9 cellular contexts compared by ENCODE assay signal in genomic region chr3:197458179-197458707, GRCh38.
DNase-seq lines count a peak whose midpoint lies in the region; ATAC-seq, FAIRE-seq and TF ChIP-seq lines count a peak whose summit lies in the region.
"Had no signal": no experiment of that assay in that cellular context is flagged by ENCODE, and none has a peak within 500 bp of the region (broad histone marks: within the 10 kb centered on the region; RNA-seq: fewer than 3 reads in every experiment).

No MANE protein-coding gene starts in this region.

- no peaks in the 10 kb centered on the region for H3K27me3 ChIP-seq in foreskin keratinocyte
- H3K27me3 ChIP-seq in tibial artery = no peaks in the 10 kb centered on the region

- H3K27ac ChIP-seq in foreskin keratinocyte = no peak overlapping the region
- H3K27ac ChIP-seq in tibial artery = no peak overlapping the region

- peaks cover 2% of the 10 kb centered on the region for H3K36me3 Mint-ChIP-seq in T-helper 2 cell treated with Interferon-gamma antibody and Interleukin-4, amounts not matched to agents 5 μg/mL and 100 μg/mL, for 36 hours (ENCODE audit: low read depth)

- no peak overlapping the region for H3K4me3 ChIP-seq in tibial artery

- intact Hi-C loops in left ventricle myocardium superior (cut with micrococcal nuclease) = loop anchor here (10.0 kb wide), 1 partner anchor 203 kb away; no protein-coding TSS in a partner anchor
- intact Hi-C loops in left cardiac atrium (cut with DNase I) = loop anchor here (5.0 to 10.0 kb wide), 3 partner anchors 161 to 233 kb away; partner anchors contain the start of gene DLG1 (in 1 of the 2)
- intact Hi-C loops in tibial artery (cut with DNase I; ENCODE audit: low total_unique reads) = no loop called here

- H3K9me3 Mint-ChIP-seq in T-helper 2 cell treated with Interferon-gamma antibody and Interleukin-4, amounts not matched to agents 5 μg/mL and 100 μg/mL, for 36 hours = no peaks in the 10 kb centered on the region

- H3K36me3 ChIP-seq in tibial artery = no peaks in the 10 kb centered on the region

- DNase-seq in left ventricle myocardium superior (peak; percentile 41), left cardiac atrium (no peak), foreskin keratinocyte (peak in 1 of 2 donors; percentile 38), urothelium cell line (ENCODE audit: low spot score) (peak; percentile 33), tibial artery (no peak)
- DNase-seq in T-helper 2 cell treated with Interferon-gamma antibody and Interleukin-4, amounts not matched to agents 5 μg/mL and 100 μg/mL, for 36 hours (ENCODE audit: low spot score) = no peak
- DNase-seq: Caco-2 had no signal

- peaks cover 25% of the 10 kb centered on the region for H3K27me3 Mint-ChIP-seq in T-helper 2 cell treated with Interferon-gamma antibody and Interleukin-4, amounts not matched to agents 5 μg/mL and 100 μg/mL, for 36 hours (ENCODE audit: low read depth)

- TF ChIP-seq CTCF in foreskin keratinocyte (conservative IDR thresholded peaks at IDR 0.05) = peak; percentile 73
- peak in 1 of 2 experiments; percentile 16 for TF ChIP-seq CTCF in tibial artery (IDR thresholded peaks at IDR 0.05)

- H3K27ac Mint-ChIP-seq in T-helper 2 cell treated with Interferon-gamma antibody and Interleukin-4, amounts not matched to agents 5 μg/mL and 100 μg/mL, for 36 hours = no peak overlapping the region

- FAIRE-seq in urothelium cell line (lab: Jason Lieb, UNC) = no peak

- peaks cover 12% of the 10 kb centered on the region for H3K4me1 Mint-ChIP-seq in T-helper 2 cell treated with Interferon-gamma antibody and Interleukin-4, amounts not matched to agents 5 μg/mL and 100 μg/mL, for 36 hours (ENCODE audit: low read depth)

- H3K4me1 ChIP-seq in foreskin keratinocyte (no peaks in the 10 kb centered on the region), tibial artery (peaks cover 0 to 12% (median 3%) of the 10 kb centered on the region in 4 donors)

- H3K4me3 Mint-ChIP-seq in T-helper 2 cell treated with Interferon-gamma antibody and Interleukin-4, amounts not matched to agents 5 μg/mL and 100 μg/mL, for 36 hours = peak overlapping the region; percentile 15

- peak; percentile 31 for ATAC-seq in left ventricle myocardium superior
- no peak for ATAC-seq in left cardiac atrium
- peak; percentile 72 for ATAC-seq in foreskin keratinocyte
- ATAC-seq in HG03432 (IDR thresholded peaks at IDR 0.05; ENCODE audit: unreplicated experiment) = no peak
- no peak for ATAC-seq in HG02852 (IDR thresholded peaks at IDR 0.05; ENCODE audit: unreplicated experiment)

- no peaks in the 10 kb centered on the region for H3K9me3 ChIP-seq in tibial artery
- H3K9me3 ChIP-seq: Caco-2 had no signal

Comparison
In these comparisons a context has a peak if more than half of its experiments do, and no peak if none do; other contexts are left out.
1. ATAC-seq: peak in left ventricle myocardium superior (single experiment) and foreskin keratinocyte (single experiment); none in left cardiac atrium (0 of 2), HG03432 (single experiment) and HG02852 (single experiment).
2. DNase-seq: peak in left ventricle myocardium superior (single experiment) and urothelium cell line (single experiment); none in left cardiac atrium (single experiment), T-helper 2 cell treated with Interferon-gamma antibody and Interleukin-4, amounts not matched to agents 5 μg/mL and 100 μg/mL, for 36 hours (single experiment) and tibial artery (0 of 2).